Comparison of ENCODE assay signal across 8 cellular contexts in the genomic region with DNA sequence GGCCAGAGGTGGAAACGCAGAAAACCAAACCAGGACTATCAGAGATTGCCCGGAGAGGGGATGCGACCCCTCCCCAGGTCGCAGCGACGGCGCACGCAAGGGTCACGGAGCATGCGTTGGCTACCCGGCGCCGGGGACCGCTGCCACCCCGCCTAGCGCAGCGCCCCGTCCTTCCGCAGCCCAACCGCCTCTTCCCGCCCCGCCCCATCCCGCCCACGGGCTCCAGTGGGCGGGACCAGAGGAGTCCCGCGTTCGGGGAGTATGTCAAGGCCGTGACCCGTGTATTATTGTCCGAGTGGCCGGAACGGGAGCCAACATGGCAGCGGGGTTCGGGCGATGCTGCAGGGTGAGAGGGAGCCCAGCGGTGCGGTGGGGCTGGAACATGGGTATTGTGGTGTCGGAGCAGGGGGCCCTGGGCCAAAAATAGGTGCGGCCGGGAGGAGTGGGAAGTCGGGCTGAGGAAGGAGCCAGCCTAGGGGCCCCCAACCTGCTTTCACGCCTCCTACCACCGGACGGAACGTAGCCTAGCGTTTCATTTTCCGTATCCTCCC. TPM values are rescaled to one million over a fixed set of nuclear protein-coding genes. Genes with fewer than 3 reads are reported as not detected.
A peak's percentile ranks its signal among the peaks of the same experiment; 100 is the strongest.
DNase-seq lines count a peak whose midpoint lies in the region; ATAC-seq and TF ChIP-seq lines count a peak whose summit lies in the region.

TSS of gene ACADM (plus strand) at position 238 of the 551 bp plus-strand sequence. CDS start at position 317, 79 bp downstream.

- peak within 1 kb of the TSS; percentile 94 for H3K27ac Mint-ChIP-seq in activated B cell treated with CpG ODN at 0.5 μM for 24 hours

- peaks cover 43% of the 10 kb centered on the region for H3K4me1 Mint-ChIP-seq in activated B cell treated with CpG ODN at 0.5 μM for 24 hours

- H3K27me3 Mint-ChIP-seq in activated B cell treated with CpG ODN at 0.5 μM for 24 hours = no peaks in the 10 kb centered on the region

- no peaks in the 10 kb centered on the region for H3K9me3 Mint-ChIP-seq in activated B cell treated with CpG ODN at 0.5 μM for 24 hours

- intact Hi-C loops in activated B cell treated with CpG ODN at 0.5 μM for 24 hours (cut with micrococcal nuclease) = loop anchor here (1.0 to 10.0 kb wide), 8 partner anchors 9 to 1959 kb away; partner anchors contain the start of genes CRYZ, FPGT, LRRIQ3 and RABGGTB

- DNase-seq in AG04449 (ENCODE audit: low read depth, low spot score) = no peak
- DNase-seq in NCI-H2196 treated with DMSO at 0.1 percent for 48 hours (lab: John Stamatoyannopoulos, UW; ENCODE audit: unreplicated experiment) = peak; percentile 78
- DNase-seq in activated B cell treated with CpG ODN at 0.5 μM for 24 hours = peak; percentile 90
- DNase-seq in cardiac fibroblast (ENCODE audit: low read depth in 2 of 2) = peak; percentile 84 to 87
- peak; percentile 89 for DNase-seq in inferior parietal cortex (ENCODE audit: extremely low spot score)
- peak; percentile 76 to 84 for DNase-seq in stimulated activated CD4-positive, alpha-beta T cell treated with anti-CD3 and anti-CD28 coated beads, Interleukin-12 subunit alpha, Interleukin-12 subunit beta, amount 100 ng/mL, for 24 hours (ENCODE audit: low read depth in 2 of 2)

- CTCF ChIA-PET in AG04449 (lab: Yijun Ruan, JAX) (no interaction called here), activated B cell treated with CpG ODN at 0.5 μM for 24 hours (lab: Charles Lee) (no interaction called here)

- ATAC-seq in GM18867 (IDR thresholded peaks at IDR 0.05; ENCODE audit: unreplicated experiment) (peak; percentile 90), HG03097 (IDR thresholded peaks at IDR 0.05; ENCODE audit: low FRiP score, unreplicated experiment) (peak; percentile 96), activated B cell treated with CpG ODN at 0.5 μM for 24 hours (ENCODE audit: low read depth) (peak; percentile 92)

- H3K36me3 Mint-ChIP-seq in activated B cell treated with CpG ODN at 0.5 μM for 24 hours (ENCODE audit: low read depth) = peaks cover 6% of the 10 kb centered on the region

- H3K4me3 Mint-ChIP-seq in activated B cell treated with CpG ODN at 0.5 μM for 24 hours = peak within 1 kb of the TSS; percentile 100

- no peak for TF ChIP-seq CTCF in AG04449 (IDR thresholded peaks at IDR 0.05; ENCODE audit: insufficient read depth, low read length, missing control alignments)
- no peak for TF ChIP-seq CTCF in activated B cell treated with CpG ODN at 0.5 μM for 24 hours (IDR thresholded peaks at IDR 0.05)
- TF ChIP-seq CTCF in cardiac fibroblast (IDR thresholded peaks at IDR 0.05; ENCODE audit: low read depth, low read length) = no peak

- POLR2A ChIA-PET in AG04449 (lab: Yijun Ruan, JAX) = no interaction called here
- POLR2A ChIA-PET in activated B cell treated with CpG ODN at 0.5 μM for 24 hours (lab: Charles Lee) = interaction anchor here (1.4 to 3.3 kb wide), 3 partner anchors 9 to 72 kb away, joined by 3 to 35 read pairs (median 4); partner anchors contain the start of genes MSH4 and RABGGTB

- H3K4me3 ChIP-seq in AG04449 (ENCODE audit: low read depth, low read length) (peak within 1 kb of the TSS; percentile 96), cardiac fibroblast (replicated peaks in 1 of 2; ENCODE audit: low read depth in 2 of 2, low read length in 2 of 2) (peak within 1 kb of the TSS; percentile 74 to 86)

RNA-seq across cellular contexts. Expression of gene ACADM, which starts in this region (rescaled TPM):
- 49.4 and 49.9 TPM in 2 replicates for total RNA-seq in activated B cell treated with CpG ODN at 0.5 μM for 24 hours
